Comparison of ENCODE assay signal across 18 cellular contexts in the genomic region with DNA sequence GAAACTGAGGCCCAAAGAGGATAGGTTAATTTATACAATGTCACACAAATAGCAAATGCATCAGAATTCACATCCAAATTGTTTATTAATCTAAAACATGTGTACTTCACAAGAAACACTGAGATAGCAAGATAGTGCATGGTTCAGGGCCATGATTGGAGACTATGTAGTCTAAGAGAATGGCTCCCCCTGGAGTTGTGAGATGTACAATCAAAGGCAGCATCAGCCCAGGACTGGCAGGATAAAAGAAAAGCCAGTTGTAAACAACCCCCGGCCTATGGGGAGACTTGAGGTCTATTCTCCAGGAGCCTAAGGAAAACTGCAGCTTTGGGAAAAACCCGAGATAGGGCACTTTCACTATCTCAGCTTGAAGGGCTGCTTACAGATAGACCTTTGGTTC.
A peak's percentile ranks its signal among the peaks of the same experiment; 100 is the strongest.
DNase-seq lines count a peak whose midpoint lies in the region; ATAC-seq and TF ChIP-seq lines count a peak whose summit lies in the region.
"Had no signal": no experiment of that assay in that cellular context is flagged by ENCODE, and none has a peak within 500 bp of the region (broad histone marks: within the 10 kb centered on the region; RNA-seq: fewer than 3 reads in every experiment).

No MANE protein-coding gene starts in this region.

- no peak overlapping the region for H3K4me3 Mint-ChIP-seq in stimulated activated naive B cell treated with anti-CD40 and anti-IgM and Interleukin-4, amounts not matched to agents 10 μg/mL and 1 μg/mL and 100 μg/mL, for 72 hours
- H3K4me3 Mint-ChIP-seq: brain; mesothelial cell of epicardium; stimulated activated naive CD8-positive, alpha-beta T cell treated with anti-CD3 and anti-CD28 coated beads, Interleukin-15, amount 100 ng/mL, for 72 hours; T-helper 1 cell treated with Interleukin-12 subunit alpha and Interleukin-12 subunit beta and Interleukin-4 antibody, amounts not matched to agents 30 μg/mL and 1 μg/mL, for 36 hours had no signal

- H3K9me3 Mint-ChIP-seq in stimulated activated naive B cell treated with anti-CD40 and anti-IgM and Interleukin-4, amounts not matched to agents 10 μg/mL and 1 μg/mL and 100 μg/mL, for 72 hours: no peaks in the 10 kb centered on the region
- H3K9me3 Mint-ChIP-seq: brain; mesothelial cell of epicardium; stimulated activated naive CD8-positive, alpha-beta T cell treated with anti-CD3 and anti-CD28 coated beads, Interleukin-15, amount 100 ng/mL, for 72 hours; T-helper 1 cell treated with Interleukin-12 subunit alpha and Interleukin-12 subunit beta and Interleukin-4 antibody, amounts not matched to agents 30 μg/mL and 1 μg/mL, for 36 hours had no signal

- TF ChIP-seq CTCF in GM12865 (IDR thresholded peaks at IDR 0.05; ENCODE audit: insufficient read depth, low read depth, low read length, missing control alignments) (peak; percentile 9), OCI-LY3 (IDR thresholded peaks at IDR 0.05; ENCODE audit: low read depth, low read length) (peak; percentile 37), epithelial cell of esophagus (IDR thresholded peaks at IDR 0.05; ENCODE audit: insufficient read depth, low read depth, low read length, missing control alignments) (peak; percentile 37), gastrocnemius medialis (IDR thresholded peaks at IDR 0.05 in 4 of 5, conservative IDR thresholded peaks at IDR 0.05 in 1 of 5) (no peak)

- H3K36me3 ChIP-seq in OCI-LY3 (replicated peaks; ENCODE audit: low read depth, low read length): no peaks in the 10 kb centered on the region
- no peaks in the 10 kb centered on the region for H3K36me3 ChIP-seq in gastrocnemius medialis
- H3K36me3 ChIP-seq: BLaER1, prostate gland had no signal

- H3K4me3 ChIP-seq in GM12865 (ENCODE audit: low read depth, low read length) (no peak overlapping the region), OCI-LY3 (ENCODE audit: low read length) (no peak overlapping the region), epithelial cell of esophagus (ENCODE audit: low read length) (no peak overlapping the region), gastrocnemius medialis (no peak overlapping the region)
- H3K4me3 ChIP-seq: BLaER1, prostate gland had no signal

- intact Hi-C loops in gastrocnemius medialis (cut with DNase I; ENCODE audit: low total_unique reads): no loop called here

- no peak overlapping the region for H3K9ac ChIP-seq in OCI-LY3 (ENCODE audit: low read length)
- H3K9ac ChIP-seq: BLaER1 had no signal

- H3K4me1 Mint-ChIP-seq in stimulated activated naive B cell treated with anti-CD40 and anti-IgM and Interleukin-4, amounts not matched to agents 10 μg/mL and 1 μg/mL and 100 μg/mL, for 72 hours: peaks cover 0 to 4% of the 10 kb centered on the region in 2 donors
- H3K4me1 Mint-ChIP-seq: mesothelial cell of epicardium; stimulated activated naive CD8-positive, alpha-beta T cell treated with anti-CD3 and anti-CD28 coated beads, Interleukin-15, amount 100 ng/mL, for 72 hours had no signal

- H3K27ac ChIP-seq in OCI-LY3 (ENCODE audit: low read length) (no peak overlapping the region), gastrocnemius medialis (no peak overlapping the region)
- H3K27ac ChIP-seq: BLaER1, epithelial cell of prostate, prostate gland had no signal

- no peaks in the 10 kb centered on the region for H3K36me3 Mint-ChIP-seq in stimulated activated naive B cell treated with anti-CD40 and anti-IgM and Interleukin-4, amounts not matched to agents 10 μg/mL and 1 μg/mL and 100 μg/mL, for 72 hours
- H3K36me3 Mint-ChIP-seq: brain, mesothelial cell of epicardium had no signal

- H3K27me3 Mint-ChIP-seq in stimulated activated naive B cell treated with anti-CD40 and anti-IgM and Interleukin-4, amounts not matched to agents 10 μg/mL and 1 μg/mL and 100 μg/mL, for 72 hours: peaks cover 6 to 15% of the 10 kb centered on the region in 2 donors

- H2AFZ ChIP-seq in OCI-LY3 (ENCODE audit: low read depth, low read length): no peak overlapping the region

- in situ Hi-C loops in gastrocnemius medialis (cut with MboI; ENCODE audit: low sequenced_read_pairs in 4 of 4): loop anchor here (25.0 kb wide), 1 partner anchor 1198 kb away; no protein-coding TSS in a partner anchor

- H3K9me3 ChIP-seq in OCI-LY3 (ENCODE audit: insufficient read depth, low read length): no peaks in the 10 kb centered on the region
- H3K9me3 ChIP-seq in gastrocnemius medialis: no peaks in the 10 kb centered on the region
- H3K9me3 ChIP-seq: prostate gland had no signal

- no peaks in the 10 kb centered on the region for H3K79me2 ChIP-seq in OCI-LY3 (ENCODE audit: low read length)

- H3K4me2 ChIP-seq in OCI-LY3 (ENCODE audit: low read length): no peak overlapping the region
- H3K4me2 ChIP-seq: BLaER1 had no signal

- H3K4me1 ChIP-seq in OCI-LY3 (ENCODE audit: low read length): peaks cover 5% of the 10 kb centered on the region; the same call in 1 of the 2 replicates
- peaks cover 0 to 7% of the 10 kb centered on the region in 2 donors for H3K4me1 ChIP-seq in gastrocnemius medialis
- H3K4me1 ChIP-seq: prostate gland had no signal

- ATAC-seq in gastrocnemius medialis: no peak
- no peak for ATAC-seq in stimulated activated naive B cell treated with anti-CD40 and anti-IgM and Interleukin-4, amounts not matched to agents 10 μg/mL and 1 μg/mL and 100 μg/mL, for 72 hours (replicated peaks)
- ATAC-seq: stimulated activated naive CD8-positive, alpha-beta T cell treated with anti-CD3 and anti-CD28 coated beads, Interleukin-15, amount 100 ng/mL, for 72 hours had no signal

- no peak overlapping the region for H3K27ac Mint-ChIP-seq in stimulated activated naive B cell treated with anti-CD40 and anti-IgM and Interleukin-4, amounts not matched to agents 10 μg/mL and 1 μg/mL and 100 μg/mL, for 72 hours
- H3K27ac Mint-ChIP-seq: brain; mesothelial cell of epicardium; stimulated activated naive CD8-positive, alpha-beta T cell treated with anti-CD3 and anti-CD28 coated beads, Interleukin-15, amount 100 ng/mL, for 72 hours; T-helper 1 cell treated with Interleukin-12 subunit alpha and Interleukin-12 subunit beta and Interleukin-4 antibody, amounts not matched to agents 30 μg/mL and 1 μg/mL, for 36 hours had no signal

- H3K27me3 ChIP-seq in OCI-LY3 (ENCODE audit: low read depth, low read length) (0 out of 2 replicates have a peak, but pooled peaks cover 4% of the 10 kb centered on the region), gastrocnemius medialis (no peaks in the 10 kb centered on the region)
- H3K27me3 ChIP-seq: BLaER1 had no signal

- H4K20me1 ChIP-seq in OCI-LY3 (ENCODE audit: insufficient read depth, low read length): no peaks in the 10 kb centered on the region
- H4K20me1 ChIP-seq: BLaER1 had no signal

- DNase-seq in AG08395 (ENCODE audit: low spot score) (peak; percentile 8), GM12865 (ENCODE audit: low read depth) (no peak), epithelial cell of esophagus (ENCODE audit: low read depth) (peak; percentile 40), gastrocnemius medialis (no peak), T-helper 9 cell (no peak)
- DNase-seq in stimulated activated naive B cell treated with anti-CD40 and anti-IgM and Interleukin-4, amounts not matched to agents 10 μg/mL and 1 μg/mL and 100 μg/mL, for 72 hours: no peak
- DNase-seq in activated CD8-positive, alpha-beta memory T cell treated with anti-CD3 and anti-CD28 coated beads, Interleukin-2, amount 50 U/mL, for 48 hours: no peak
- DNase-seq: activated CD4-positive, alpha-beta T cell treated with anti-CD3 and anti-CD28 coated beads, Interleukin-2, amount 50 U/mL, for 4 hours; activated gamma-delta T cell treated with Interleukin-2 at 50 U/mL for 16 hours; stimulated activated CD4-positive, alpha-beta T cell treated with anti-CD3 and anti-CD28 coated beads, Interleukin-4, amount 100 ng/mL, for 24 hours; stimulated activated naive CD8-positive, alpha-beta T cell treated with anti-CD3 and anti-CD28 coated beads, Interleukin-15, amount 100 ng/mL, for 72 hours had no signal

- no peak for TF ChIP-seq POLR2A in gastrocnemius medialis (IDR thresholded peaks at IDR 0.05)

Comparison
In these comparisons a context has a peak if more than half of its experiments do, and no peak if none do; other contexts are left out.
1. DNase-seq: peak in AG08395 (single experiment) and epithelial cell of esophagus (single experiment); none in GM12865 (single experiment), gastrocnemius medialis (0 of 2), stimulated activated naive B cell treated with anti-CD40 and anti-IgM and Interleukin-4, amounts not matched to agents 10 μg/mL and 1 μg/mL and 100 μg/mL, for 72 hours (single experiment), T-helper 9 cell (single experiment) and activated CD8-positive, alpha-beta memory T cell treated with anti-CD3 and anti-CD28 coated beads, Interleukin-2, amount 50 U/mL, for 48 hours (single experiment).
2. CTCF ChIP-seq: peak in GM12865 (single experiment), OCI-LY3 (single experiment) and epithelial cell of esophagus (single experiment); none in gastrocnemius medialis (0 of 5).